In the genomic region with DNA sequence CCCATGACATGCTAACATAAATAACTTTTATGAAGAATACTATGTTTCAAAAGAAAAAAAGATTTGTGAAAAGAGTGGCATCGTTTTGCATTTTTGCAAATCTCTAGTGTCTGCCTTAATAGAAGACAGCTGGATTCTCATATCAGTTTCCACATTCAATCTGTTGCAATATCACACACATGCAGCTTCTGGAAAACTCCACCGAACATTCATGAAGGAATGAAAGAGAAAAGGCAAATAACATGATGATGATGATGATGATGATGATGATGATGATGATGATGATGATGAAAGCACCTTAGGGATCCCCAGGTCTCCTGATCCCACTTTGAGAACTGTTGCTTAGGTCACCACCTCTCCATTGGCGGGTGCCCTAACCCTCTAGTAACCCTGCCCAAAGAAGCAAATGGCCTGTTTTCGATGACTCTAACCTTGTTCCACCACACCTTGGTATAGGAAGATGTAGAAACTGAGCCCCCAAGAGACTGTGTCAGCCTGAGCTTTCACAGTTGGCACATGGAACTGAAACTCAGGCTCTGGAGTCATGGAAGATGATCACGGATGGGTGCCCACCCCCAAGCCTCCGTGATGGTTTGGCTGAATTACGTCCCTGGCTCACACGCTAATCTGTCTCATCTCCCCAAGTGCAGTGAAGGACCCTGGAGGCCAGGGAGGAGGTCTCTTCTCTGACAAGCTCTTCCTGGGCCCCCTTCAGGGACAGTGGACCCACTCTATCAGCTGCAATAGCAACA, we compare ENCODE assay signal across 1 cellular context.
TF ChIP-seq lines count a peak whose summit lies in the region.

No MANE protein-coding gene starts in this region.

TF ChIP-seq in GM23338, 12 proteins besides CTCF, POLR2A, EP300 and RAD21 (continued from another document):
- TF ChIP-seq ZNF462 (CRISPR knock-in tag; IDR thresholded peaks at IDR 0.05) = no peak
